In genomic region chr1:220928725-220929297, GRCh38 we compare ENCODE assay signal across 21 cellular contexts.
"Had no signal": no experiment of that assay in that cellular context is flagged by ENCODE, and none has a peak within 500 bp of the region (broad histone marks: within the 10 kb centered on the region; RNA-seq: fewer than 3 reads in every experiment).

No MANE protein-coding gene starts in this region.

- ATAC-seq: activated CD4-positive, CD25-positive, alpha-beta regulatory T cell treated with anti-CD3 and anti-CD28 coated beads, Interleukin-2, amount 50 U/mL, for 24 hours; gastrocnemius medialis; heart right ventricle; left cardiac atrium; right cardiac atrium; stimulated activated naive CD8-positive, alpha-beta T cell treated with anti-CD3 and anti-CD28 coated beads, Interleukin-15, Interleukin-2, amounts not matched to agents 100 U/mL and 50 U/mL, for 24 hours had no signal

- DNase-seq: activated CD4-positive, alpha-beta T cell treated with anti-CD3 and anti-CD28 coated beads, Interleukin-2, amount 50 U/mL, for 4 hours; activated naive CD4-positive, alpha-beta T cell; activated naive CD8-positive, alpha-beta T cell treated with anti-CD3 and anti-CD28 coated beads, Interleukin-2, amount 10 ng/mL, durations not matched to agents 7 days and 5 days; activated T-cell treated with anti-CD3 and anti-CD28 coated beads for 4 hours; aorta; cortex of kidney; effector memory CD4-positive, alpha-beta T cell; gastrocnemius medialis; heart right ventricle; left cardiac atrium; lower lobe of right lung; nephron progenitor cell; occipital lobe; right cardiac atrium; small intestine; stimulated activated CD4-positive, alpha-beta T cell treated with anti-CD3 and anti-CD28 coated beads, Interleukin-4, amount 100 ng/mL, for 24 hours; stimulated activated naive CD8-positive, alpha-beta T cell treated with anti-CD3 and anti-CD28 coated beads, Interleukin-15, Interleukin-2, amounts not matched to agents 100 U/mL and 50 U/mL, for 24 hours; transverse colon had no signal

- H3K4me3 ChIP-seq: gastrocnemius medialis, heart right ventricle, lower lobe of right lung, prostate gland, transverse colon, vagina had no signal
